23 cellular contexts compared by ENCODE assay signal in the genomic region with DNA sequence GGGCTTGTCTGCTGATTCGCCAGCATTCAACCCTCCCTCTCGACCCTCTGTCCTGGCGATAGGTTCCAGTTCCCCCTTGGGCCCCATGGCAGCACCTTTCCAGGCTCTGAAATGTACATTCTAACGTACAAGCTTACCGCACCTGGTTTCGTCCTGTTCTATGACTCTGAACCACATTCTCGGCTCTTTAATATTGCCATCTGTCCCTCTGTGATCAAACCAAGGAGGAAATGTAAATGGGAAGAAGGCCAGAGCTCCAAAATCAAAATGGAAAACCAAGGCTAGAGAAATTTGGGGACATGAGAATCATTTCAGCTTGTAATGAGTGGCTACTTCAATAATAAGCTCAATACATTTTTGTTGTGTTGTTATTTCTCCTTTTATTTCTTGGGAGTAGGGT.
DNase-seq lines count a peak whose midpoint lies in the region; ATAC-seq and TF ChIP-seq lines count a peak whose summit lies in the region.
"Had no signal": no experiment of that assay in that cellular context is flagged by ENCODE, and none has a peak within 500 bp of the region (broad histone marks: within the 10 kb centered on the region; RNA-seq: fewer than 3 reads in every experiment).

No MANE protein-coding gene starts in this region.

- no peaks in the 10 kb centered on the region for H3K9me3 Mint-ChIP-seq in neural progenitor cell
- H3K9me3 Mint-ChIP-seq: activated B cell treated with CpG ODN at 0.5 μM for 24 hours; activated CD4-positive, alpha-beta memory T cell treated with anti-CD3 and anti-CD28 coated beads, Interleukin-2, amount 10 ng/mL, durations not matched to agents 7 days and 5 days; CD4-positive, alpha-beta memory T cell; natural killer cell treated with Interleukin-12 subunit alpha and Interleukin-12 subunit beta and Interleukin-15 and Interleukin-18, amount 100 ng/mL, for 72 hours had no signal

- no peaks in the 10 kb centered on the region for H3K27me3 Mint-ChIP-seq in neural progenitor cell (ENCODE audit: insufficient read depth, low read depth)
- H3K27me3 Mint-ChIP-seq: activated CD4-positive, alpha-beta memory T cell treated with anti-CD3 and anti-CD28 coated beads, Interleukin-2, amount 10 ng/mL, durations not matched to agents 7 days and 5 days; progenitor cell of endocrine pancreas had no signal

- 90 to 95% methylated on average over 6 to 7 of the region's 7 CpGs for WGBS in transverse colon (ENCODE audit: low coverage in 1 of 2), 2 donors

- no peaks in the 10 kb centered on the region for H3K36me3 ChIP-seq in right atrium auricular region
- no peaks in the 10 kb centered on the region for H3K36me3 ChIP-seq in neural progenitor cell
- no peaks in the 10 kb centered on the region for H3K36me3 ChIP-seq in transverse colon
- H3K36me3 ChIP-seq: SJSA1 had no signal

- H3K79me2 ChIP-seq in neural progenitor cell (ENCODE audit: low read depth): no peaks in the 10 kb centered on the region

- H3K36me3 Mint-ChIP-seq in neural progenitor cell: no peaks in the 10 kb centered on the region
- H3K36me3 Mint-ChIP-seq: CD4-positive, alpha-beta memory T cell; natural killer cell treated with Interleukin-12 subunit alpha and Interleukin-12 subunit beta and Interleukin-15 and Interleukin-18, amount 100 ng/mL, for 72 hours had no signal

- H3K4me3 Mint-ChIP-seq in neural progenitor cell: no peak overlapping the region
- H3K4me3 Mint-ChIP-seq: activated B cell treated with CpG ODN at 0.5 μM for 24 hours; activated CD4-positive, alpha-beta memory T cell treated with anti-CD3 and anti-CD28 coated beads, Interleukin-2, amount 10 ng/mL, durations not matched to agents 7 days and 5 days; CD4-positive, alpha-beta memory T cell; natural killer cell treated with Interleukin-12 subunit alpha and Interleukin-12 subunit beta and Interleukin-15 and Interleukin-18, amount 100 ng/mL, for 72 hours had no signal

- peak overlapping the region; percentile 81 to 93 for H3K27ac ChIP-seq in right atrium auricular region
- H3K27ac ChIP-seq in caudate nucleus (ENCODE audit: low read depth, low read length): peak overlapping the region; percentile 93
- no peak overlapping the region for H3K27ac ChIP-seq in neural progenitor cell
- H3K27ac ChIP-seq in transverse colon: peak overlapping the region; percentile 68 to 83 (median 72)
- H3K27ac ChIP-seq: foreskin keratinocyte, SJSA1 had no signal

- H3K4me1 ChIP-seq in right atrium auricular region: peaks cover 0 to 33% of the 10 kb centered on the region in 2 donors
- no peaks in the 10 kb centered on the region for H3K4me1 ChIP-seq in neural progenitor cell
- peaks cover 0 to 24% (median 11%) of the 10 kb centered on the region in 4 donors for H3K4me1 ChIP-seq in transverse colon
- H3K4me1 ChIP-seq: foreskin keratinocyte, SJSA1 had no signal

- no peak for TF ChIP-seq EP300 in transverse colon (IDR thresholded peaks at IDR 0.05; ENCODE audit: low read depth)

- ATAC-seq in GM21390 (IDR thresholded peaks at IDR 0.05; ENCODE audit: unreplicated experiment) (no peak), HG02798 (IDR thresholded peaks at IDR 0.05; ENCODE audit: poor library complexity, unreplicated experiment) (no peak)
- ATAC-seq: foreskin keratinocyte; natural killer cell treated with Interleukin-12 subunit alpha and Interleukin-12 subunit beta and Interleukin-15 and Interleukin-18, amount 100 ng/mL, for 72 hours had no signal

- H3F3A ChIP-seq in neural progenitor cell (ENCODE audit: low read depth): peaks cover 3% of the 10 kb centered on the region

- no peak for TF ChIP-seq POLR2A in transverse colon (IDR thresholded peaks at IDR 0.05)

- H3K27me3 ChIP-seq in right atrium auricular region: no peaks in the 10 kb centered on the region
- H3K27me3 ChIP-seq in neural progenitor cell: no peaks in the 10 kb centered on the region
- no peaks in the 10 kb centered on the region for H3K27me3 ChIP-seq in transverse colon
- H3K27me3 ChIP-seq: foreskin keratinocyte, SJSA1 had no signal

- peak overlapping the region; percentile 26 for H3K27ac Mint-ChIP-seq in neural progenitor cell
- H3K27ac Mint-ChIP-seq: activated B cell treated with CpG ODN at 0.5 μM for 24 hours; activated CD4-positive, alpha-beta memory T cell treated with anti-CD3 and anti-CD28 coated beads, Interleukin-2, amount 10 ng/mL, durations not matched to agents 7 days and 5 days; CD4-positive, alpha-beta memory T cell; natural killer cell treated with Interleukin-12 subunit alpha and Interleukin-12 subunit beta and Interleukin-15 and Interleukin-18, amount 100 ng/mL, for 72 hours; progenitor cell of endocrine pancreas had no signal

- no peak overlapping the region for H3K9ac ChIP-seq in neural progenitor cell

- peaks cover 32% of the 10 kb centered on the region for H3K4me1 Mint-ChIP-seq in neural progenitor cell

- H3K9me3 ChIP-seq in right atrium auricular region (no peaks in the 10 kb centered on the region), neural progenitor cell (ENCODE audit: low read depth) (no peaks in the 10 kb centered on the region), transverse colon (no peaks in the 10 kb centered on the region)
- H3K9me3 ChIP-seq: SJSA1 had no signal

- no peak for TF ChIP-seq CTCF in right atrium auricular region (IDR thresholded peaks at IDR 0.05)
- no peak for TF ChIP-seq CTCF in neural progenitor cell (IDR thresholded peaks at IDR 0.05)
- TF ChIP-seq CTCF in transverse colon (IDR thresholded peaks at IDR 0.05): no peak

- DNase-seq in right atrium auricular region (ENCODE audit: low spot score): no peak
- DNase-seq in cardiac septum (ENCODE audit: low spot score): no peak
- peak in 1 of 61 donors; percentile 59 for DNase-seq in caudate nucleus (lab: John Stamatoyannopoulos, UW)
- no peak for DNase-seq in neural progenitor cell (ENCODE audit: low spot score)
- no peak for DNase-seq in transverse colon
- no peak for DNase-seq in 8988T
- DNase-seq: activated B cell treated with CpG ODN at 0.5 μM for 24 hours; activated CD4-positive, alpha-beta memory T cell treated with anti-CD3 and anti-CD28 coated beads, Interleukin-2, amount 10 ng/mL, durations not matched to agents 7 days and 5 days; activated naive CD4-positive, alpha-beta T cell; activated T-cell treated with anti-CD3 and anti-CD28 coated beads, Interleukin-2, amount 50 U/mL, for 1 hour; amniotic stem cell; CD4-positive, alpha-beta memory T cell; DND-41; foreskin keratinocyte; kidney glomerular epithelial cell; NCI-H526 treated with DMSO at 0.1 percent for 48 hours; stimulated activated CD4-positive, alpha-beta T cell treated with anti-CD3 and anti-CD28 coated beads, Interleukin-4, amount 100 ng/mL, for 4 hours; T-helper 2 cell had no signal

- no peak overlapping the region for H2AFZ ChIP-seq in neural progenitor cell (replicated peaks)

- H3K4me3 ChIP-seq in right atrium auricular region (no peak overlapping the region), neural progenitor cell (no peak overlapping the region), transverse colon (no peak overlapping the region)
- H3K4me3 ChIP-seq: SJSA1 had no signal

- H3K4me2 ChIP-seq in neural progenitor cell: no peak overlapping the region

- in situ Hi-C loops in transverse colon (cut with MboI; ENCODE audit: low pct_ligation_motif_present in 1 of 4, low pct_unique_long_range_greater_than_20kb in 1 of 4, low sequenced_read_pairs in 3 of 4): loop anchor here (10.0 to 25.0 kb wide), 3 partner anchors 287 to 387 kb away; no protein-coding TSS in a partner anchor

- no peaks in the 10 kb centered on the region for H4K20me1 ChIP-seq in neural progenitor cell (ENCODE audit: low read depth)

- intact Hi-C loops in cardiac septum (cut with DNase I): loop anchor here (2.0 to 5.0 kb wide), 3 partner anchors 58 to 396 kb away; no protein-coding TSS in a partner anchor
- intact Hi-C loops in transverse colon (cut with DNase I; ENCODE audit: low total_unique reads): no loop called here
